8 cellular contexts compared by ENCODE assay signal in genomic region chr1:151347523-151348246, GRCh38. TPM values are rescaled to one million over a fixed set of nuclear protein-coding genes. Genes with fewer than 3 reads are reported as not detected.
DNase-seq lines count a peak whose midpoint lies in the region; ATAC-seq and TF ChIP-seq lines count a peak whose summit lies in the region.

No MANE protein-coding gene starts in this region.

- H3K27ac ChIP-seq in OCI-LY3 (ENCODE audit: low read length): peak overlapping the region; percentile 94

- peak overlapping the region; percentile 12; the same call in 1 of the 2 replicates for H2AFZ ChIP-seq in OCI-LY3 (ENCODE audit: low read depth, low read length)

- H3K79me2 ChIP-seq in OCI-LY3 (ENCODE audit: low read length): peaks cover 29% of the 10 kb centered on the region

- TF ChIP-seq CTCF in OCI-LY3 (IDR thresholded peaks at IDR 0.05; ENCODE audit: low read depth, low read length): no peak
- TF ChIP-seq CTCF in epithelial cell of proximal tubule (conservative IDR thresholded peaks at IDR 0.05; ENCODE audit: low read depth, low read length): no peak
- no peak for TF ChIP-seq CTCF in retinal pigment epithelial cell (conservative IDR thresholded peaks at IDR 0.05; ENCODE audit: low read depth, low read length)

- H3K36me3 ChIP-seq in OCI-LY3 (replicated peaks; ENCODE audit: low read depth, low read length): peaks cover 44% of the 10 kb centered on the region

- H3K4me3 ChIP-seq in OCI-LY3 (ENCODE audit: low read length) (peak overlapping the region; percentile 71), epithelial cell of proximal tubule (ENCODE audit: low read depth, low read length) (peak overlapping the region; percentile 82), retinal pigment epithelial cell (ENCODE audit: low read length) (peak overlapping the region; percentile 88)

- ATAC-seq in GM18519 (IDR thresholded peaks at IDR 0.05; ENCODE audit: low FRiP score, unreplicated experiment): peak; percentile 6
- ATAC-seq in HG03520 (IDR thresholded peaks at IDR 0.05; ENCODE audit: unreplicated experiment): no peak

- H3K4me1 ChIP-seq in OCI-LY3 (ENCODE audit: low read length): peaks cover 28% of the 10 kb centered on the region

- peaks cover 8% of the 10 kb centered on the region for H3K9me3 ChIP-seq in OCI-LY3 (ENCODE audit: insufficient read depth, low read length)

- peak overlapping the region; percentile 86 for H3K4me2 ChIP-seq in OCI-LY3 (ENCODE audit: low read length)

- no peaks in the 10 kb centered on the region for H3K27me3 ChIP-seq in OCI-LY3 (ENCODE audit: low read depth, low read length)

- H4K20me1 ChIP-seq in OCI-LY3 (ENCODE audit: insufficient read depth, low read length): no peaks in the 10 kb centered on the region

- DNase-seq in epithelial cell of proximal tubule (ENCODE audit: low read depth) (no peak), retinal pigment epithelial cell (ENCODE audit: low read depth) (no peak), amygdala (lab: John Stamatoyannopoulos, UW) (no peak), NCI-H1694 (lab: John Stamatoyannopoulos, UW) (no peak), Ammon's horn (ENCODE audit: low spot score) (no peak)

- H3K9ac ChIP-seq in OCI-LY3 (ENCODE audit: low read length): peak overlapping the region; percentile 76

RNA-seq across cellular contexts. Expression of gene RFX5, which starts 0.6 kb away (rescaled TPM):
- total RNA-seq in epithelial cell of proximal tubule: 25.9 and 33.9 TPM in 2 replicates

RNA-seq across cellular contexts. Expression of gene PI4KB, which starts 20.5 kb away (rescaled TPM):
- 26.3 and 73.3 TPM in 2 replicates for total RNA-seq in epithelial cell of proximal tubule

RNA-seq across cellular contexts. Expression of gene SELENBP1, which starts 24.8 kb away (rescaled TPM):
- 2.7 and 5.9 TPM in 2 replicates for total RNA-seq in epithelial cell of proximal tubule

RNA-seq across cellular contexts. Expression of gene PSMB4, which starts 51.7 kb away (rescaled TPM):
- 348 and 446 TPM in 2 replicates for total RNA-seq in epithelial cell of proximal tubule
